In the genomic region with DNA sequence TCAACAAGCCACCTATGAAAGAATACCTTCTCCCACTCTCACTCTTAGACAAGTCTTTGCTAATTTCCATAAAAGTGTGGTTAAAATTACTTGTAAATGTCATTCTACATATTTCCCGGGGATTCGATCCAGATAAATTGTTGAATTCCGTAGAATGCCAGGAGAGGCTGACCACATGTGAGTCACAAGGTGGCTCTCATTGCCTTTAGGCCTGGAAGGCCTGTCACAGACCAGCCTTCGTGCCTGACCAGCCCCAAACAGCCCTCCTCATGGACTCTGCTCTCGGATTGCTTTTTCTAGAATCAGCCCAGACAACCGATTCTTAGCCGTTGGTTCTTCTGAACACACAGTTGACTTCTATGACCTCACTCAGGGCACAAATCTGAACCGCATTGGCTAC, we compare ENCODE assay signal across 22 cellular contexts.
A peak's percentile ranks its signal among the peaks of the same experiment; 100 is the strongest.
DNase-seq lines count a peak whose midpoint lies in the region; ATAC-seq, FAIRE-seq and TF ChIP-seq lines count a peak whose summit lies in the region.
"Had no signal": no experiment of that assay in that cellular context is flagged by ENCODE, and none has a peak within 500 bp of the region (broad histone marks: within the 10 kb centered on the region; RNA-seq: fewer than 3 reads in every experiment).

No MANE protein-coding gene starts in this region.

- POLR2A ChIA-PET in CD4-positive, alpha-beta memory T cell (lab: Charles Lee; ENCODE audit: partially characterized antibody), result interaction anchor here (2.3 kb wide), 1 partner anchor 85 kb away, joined by 9 read pairs; a partner anchor contains a TSS
- POLR2A ChIA-PET in naive thymus-derived CD8-positive, alpha-beta T cell (lab: Charles Lee), result interaction anchor here (0.6 to 1.6 kb wide), 2 partner anchors 9 to 31 kb away, joined by 3 to 4 read pairs; no protein-coding TSS in a partner anchor

- H3K27ac ChIP-seq in CD4-positive, alpha-beta memory T cell (ENCODE audit: low read depth, low read length), result no peak overlapping the region
- H3K27ac ChIP-seq in small intestine (ENCODE audit: low read depth in 1 of 2, low read length in 1 of 2), result no peak overlapping the region
- H3K27ac ChIP-seq: cardiac muscle cell, thoracic aorta had no signal

- TF ChIP-seq CTCF in astrocyte of the spinal cord (IDR thresholded peaks at IDR 0.05; ENCODE audit: low read depth, low read length), result no peak

- no peaks in the 10 kb centered on the region for H3K36me3 ChIP-seq in CD4-positive, alpha-beta memory T cell (ENCODE audit: insufficient read depth, low read length)
- H3K36me3 ChIP-seq in MG63 (peaks cover 36% of the 10 kb centered on the region), small intestine (ENCODE audit: control insufficient read depth in 2 of 2, insufficient read depth in 2 of 2, low read length in 2 of 2) (no peaks in the 10 kb centered on the region)
- H3K36me3 ChIP-seq: cardiac muscle cell, thoracic aorta had no signal

- peaks cover 15 to 28% of the 10 kb centered on the region in 2 donors for H3K36me3 Mint-ChIP-seq in CD4-positive, alpha-beta memory T cell
- H3K36me3 Mint-ChIP-seq in naive thymus-derived CD8-positive, alpha-beta T cell, result peaks cover 11 to 26% (median 12%) of the 10 kb centered on the region in 3 donors

- ATAC-seq in naive thymus-derived CD8-positive, alpha-beta T cell, result no peak
- ATAC-seq: stimulated activated naive B cell treated with anti-CD40 and anti-IgM and Interleukin-4, amounts not matched to agents 10 μg/mL and 1 μg/mL and 100 μg/mL, for 72 hours had no signal

- peaks cover 0 to 10% (median 2%) of the 10 kb centered on the region in 8 donors for H3K9me3 Mint-ChIP-seq in CD4-positive, alpha-beta memory T cell
- peaks cover 0 to 9% (median 0%) of the 10 kb centered on the region in 9 donors for H3K9me3 Mint-ChIP-seq in naive thymus-derived CD8-positive, alpha-beta T cell
- H3K9me3 Mint-ChIP-seq: nephron had no signal

- H3K4me1 Mint-ChIP-seq in CD4-positive, alpha-beta memory T cell, result peaks cover 32 to 56% (median 40%) of the 10 kb centered on the region in 4 donors
- H3K4me1 Mint-ChIP-seq in naive thymus-derived CD8-positive, alpha-beta T cell, result peaks cover 21 to 27% (median 22%) of the 10 kb centered on the region in 4 donors

- H3K27me3 ChIP-seq in CD4-positive, alpha-beta memory T cell (ENCODE audit: insufficient read depth, low read length), result no peaks in the 10 kb centered on the region
- no peaks in the 10 kb centered on the region for H3K27me3 ChIP-seq in MG63
- no peaks in the 10 kb centered on the region for H3K27me3 ChIP-seq in small intestine (ENCODE audit: control insufficient read depth in 2 of 2, insufficient read depth in 2 of 2, low read length in 2 of 2)

- H3K4me3 ChIP-seq in CD4-positive, alpha-beta memory T cell (ENCODE audit: low read length in 2 of 2), result no peak overlapping the region
- H3K4me3 ChIP-seq in MG63 (no peak overlapping the region), astrocyte of the spinal cord (ENCODE audit: low read depth, low read length) (no peak overlapping the region), small intestine (ENCODE audit: low read depth in 1 of 2, low read length in 2 of 2) (no peak overlapping the region)
- H3K4me3 ChIP-seq: cardiac muscle cell, thoracic aorta had no signal

- H3K4me1 ChIP-seq in CD4-positive, alpha-beta memory T cell (ENCODE audit: insufficient read depth, low read length), result peaks cover 37% of the 10 kb centered on the region
- peaks cover 0 to 3% of the 10 kb centered on the region in 2 donors for H3K4me1 ChIP-seq in small intestine (ENCODE audit: control insufficient read depth in 2 of 2, insufficient read depth in 1 of 2, low read depth in 1 of 2, low read length in 1 of 2)

- H3K4me3 Mint-ChIP-seq in CD4-positive, alpha-beta memory T cell, result peak overlapping the region in 4 of 8 donors; percentile 49 to 69 (median 67)
- H3K4me3 Mint-ChIP-seq in naive thymus-derived CD8-positive, alpha-beta T cell, result peak overlapping the region in 2 of 10 donors; percentile 63 to 67
- H3K4me3 Mint-ChIP-seq: memory B cell; nephron; stimulated activated naive B cell treated with anti-CD40 and anti-IgM and Interleukin-4, amounts not matched to agents 10 μg/mL and 1 μg/mL and 100 μg/mL, for 72 hours had no signal

- CTCF ChIA-PET in CD4-positive, alpha-beta memory T cell (lab: Charles Lee; ENCODE audit: partially characterized antibody), result no interaction called here

- WGBS in small intestine, 3 donors, result 96 to 97% (median 97%) methylated on average over 8 of the region's 8 CpGs

- H3K9me3 ChIP-seq in CD4-positive, alpha-beta memory T cell (ENCODE audit: control insufficient read depth in 1 of 2, low read length in 2 of 2), result peaks cover 0 to 5% of the 10 kb centered on the region in 2 donors
- H3K9me3 ChIP-seq in MG63, result no peaks in the 10 kb centered on the region
- no peaks in the 10 kb centered on the region for H3K9me3 ChIP-seq in small intestine (ENCODE audit: control insufficient read depth, low read depth)
- H3K9me3 ChIP-seq: thoracic aorta had no signal

- peak overlapping the region in 5 of 7 donors; percentile 54 to 91 (median 66) for H3K27ac Mint-ChIP-seq in CD4-positive, alpha-beta memory T cell
- peak overlapping the region in 6 of 10 donors; percentile 1 to 83 (median 33) for H3K27ac Mint-ChIP-seq in naive thymus-derived CD8-positive, alpha-beta T cell
- H3K27ac Mint-ChIP-seq: stimulated activated naive B cell treated with anti-CD40 and anti-IgM and Interleukin-4, amounts not matched to agents 10 μg/mL and 1 μg/mL and 100 μg/mL, for 72 hours had no signal

- FAIRE-seq in small intestine (lab: Jason Lieb, UNC), result no peak
- FAIRE-seq: GM18507, kidney had no signal

- no peaks in the 10 kb centered on the region for H3K27me3 Mint-ChIP-seq in CD4-positive, alpha-beta memory T cell
- no peaks in the 10 kb centered on the region for H3K27me3 Mint-ChIP-seq in naive thymus-derived CD8-positive, alpha-beta T cell
- H3K27me3 Mint-ChIP-seq: memory B cell; stimulated activated naive B cell treated with anti-CD40 and anti-IgM and Interleukin-4, amounts not matched to agents 10 μg/mL and 1 μg/mL and 100 μg/mL, for 72 hours had no signal

- in situ Hi-C loops in astrocyte of the spinal cord (cut with HindIII; ENCODE audit: low sequenced_read_pairs), result no loop called here

- DNase-seq in CD4-positive, alpha-beta memory T cell, result no peak
- peak; percentile 35 for DNase-seq in MG63
- DNase-seq in astrocyte of the spinal cord (ENCODE audit: low read depth, low spot score), result peak; percentile 39
- no peak for DNase-seq in naive thymus-derived CD8-positive, alpha-beta T cell
- no peak for DNase-seq in small intestine
- no peak for DNase-seq in activated T-cell treated with anti-CD3 and anti-CD28 coated beads for 4 hours
- DNase-seq in stimulated activated CD4-positive, alpha-beta T cell treated with anti-CD3 and anti-CD28 coated beads, Interleukin-4, amount 100 ng/mL, for 4 hours, result no peak
- DNase-seq: activated CD4-positive, alpha-beta T cell treated with anti-CD3 and anti-CD28 coated beads for 48 hours; AML-193; dermis blood vessel endothelial cell; foreskin melanocyte; kidney; NCI-H1417; NCI-H524 treated with DMSO at 0.1 percent for 48 hours; Right ventricle myocardium superior; stimulated activated CD4-positive, alpha-beta T cell treated with anti-CD3 and anti-CD28 coated beads, Interleukin-1b, Interleukin-23, amount 100 ng/mL, for 48 hours; stimulated activated naive B cell treated with anti-CD40 and anti-IgM and Interleukin-4, amounts not matched to agents 10 μg/mL and 1 μg/mL and 100 μg/mL, for 72 hours had no signal

- intact Hi-C loops in CD4-positive, alpha-beta memory T cell (cut with micrococcal nuclease), result no loop called here

Comparison
In these comparisons a context has a peak if more than half of its experiments do, and no peak if none do; other contexts are left out.
1. DNase-seq: peak in MG63 (single experiment) and astrocyte of the spinal cord (single experiment); none in CD4-positive, alpha-beta memory T cell (0 of 5), naive thymus-derived CD8-positive, alpha-beta T cell (0 of 10), small intestine (single experiment), activated T-cell treated with anti-CD3 and anti-CD28 coated beads for 4 hours (single experiment) and stimulated activated CD4-positive, alpha-beta T cell treated with anti-CD3 and anti-CD28 coated beads, Interleukin-4, amount 100 ng/mL, for 4 hours (0 of 2).